8 cellular contexts compared by ENCODE assay signal in the genomic region with DNA sequence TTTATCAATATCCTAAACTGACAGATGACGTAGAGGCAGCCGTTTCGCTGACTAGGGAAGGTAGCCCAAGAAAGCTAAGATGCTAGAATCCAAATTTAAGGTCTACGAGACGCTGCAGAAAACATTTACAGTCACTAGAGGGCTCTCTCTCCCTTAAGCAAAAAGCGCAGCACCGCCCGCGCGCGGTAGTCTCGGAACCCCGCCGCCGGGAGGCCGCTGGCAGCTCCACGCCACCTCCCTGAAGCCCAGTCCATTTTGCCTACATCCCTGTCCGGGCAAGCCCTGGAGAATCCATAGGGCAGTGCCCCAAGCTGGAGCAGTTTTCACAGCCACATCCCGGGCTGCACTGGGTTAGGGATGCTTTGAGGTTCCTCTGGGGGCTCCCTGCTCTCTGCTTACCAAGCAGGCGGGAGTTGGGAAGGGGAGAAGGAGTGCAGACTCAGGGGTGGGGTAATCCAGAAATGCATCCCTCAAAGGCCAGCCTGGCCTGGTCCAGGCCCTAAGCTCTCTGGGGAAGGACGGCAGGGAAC. TPM values are rescaled to one million over a fixed set of nuclear protein-coding genes. Genes with fewer than 3 reads are reported as not detected.
A peak's percentile ranks its signal among the peaks of the same experiment; 100 is the strongest.
DNase-seq lines count a peak whose midpoint lies in the region; ATAC-seq and TF ChIP-seq lines count a peak whose summit lies in the region.

No MANE protein-coding gene starts in this region.

- no peaks in the 10 kb centered on the region for H3K36me3 Mint-ChIP-seq in Caco-2 (ENCODE audit: insufficient read depth, unreplicated experiment)

- H3K4me1 ChIP-seq in Caco-2 (peaks cover 24% of the 10 kb centered on the region), NT2/D1 (ENCODE audit: insufficient read depth, insufficient read length) (peaks cover 3% of the 10 kb centered on the region), mucosa of descending colon (ENCODE audit: low read depth) (peaks cover 23% of the 10 kb centered on the region)

- intact Hi-C loops in Caco-2 (cut with micrococcal nuclease; ENCODE audit: unreplicated experiment), result loop anchor here (1.0 kb wide), 3 partner anchors 76 to 171 kb away; no protein-coding TSS in a partner anchor
- intact Hi-C loops in mucosa of descending colon (cut with DNase I, micrococcal nuclease), result loop anchor here (5.0 kb wide), 1 partner anchor 96 kb away; no protein-coding TSS in a partner anchor

- no peaks in the 10 kb centered on the region for H3K9me3 Mint-ChIP-seq in Caco-2 (ENCODE audit: unreplicated experiment)

- DNase-seq in Caco-2 (peak; percentile 70 to 82), HuH-7.5 (ENCODE audit: low spot score) (peak; percentile 59), NT2/D1 (ENCODE audit: low read depth, low spot score) (peak; percentile 73), epidermal melanocyte (ENCODE audit: insufficient read length, low spot score) (peak; percentile 80), mucosa of descending colon (peak in 2 of 3 donors; percentile 62 to 71)
- peak; percentile 61 for DNase-seq in activated CD8-positive, alpha-beta memory T cell treated with anti-CD3 and anti-CD28 coated beads, Interleukin-2, amount 50 U/mL, for 4 hours
- peak; percentile 77 for DNase-seq in stimulated activated CD8-positive, alpha-beta memory T cell treated with anti-CD3 and anti-CD28 coated beads, Interleukin-4, amount 100 ng/mL, for 48 hours

- H3K4me3 ChIP-seq in Caco-2 (ENCODE audit: low read depth, low read length), result no peak overlapping the region
- H3K4me3 ChIP-seq in NT2/D1 (ENCODE audit: insufficient read length, low read depth), result peak overlapping the region; percentile 49
- H3K4me3 ChIP-seq in mucosa of descending colon, result no peak overlapping the region

- TF ChIP-seq CTCF in Caco-2 (IDR thresholded peaks at IDR 0.05; ENCODE audit: insufficient read depth in 1 of 2, low read depth in 1 of 2, low read length in 1 of 2, severe bottlenecking in 1 of 2, unreplicated experiment in 1 of 2) (peak; percentile 89 to 93), mucosa of descending colon (IDR thresholded peaks at IDR 0.05) (peak; percentile 49)

- H3K9me3 ChIP-seq in Caco-2, result no peaks in the 10 kb centered on the region
- no peaks in the 10 kb centered on the region for H3K9me3 ChIP-seq in NT2/D1 (ENCODE audit: insufficient read depth, low read length)
- no peaks in the 10 kb centered on the region for H3K9me3 ChIP-seq in mucosa of descending colon

- no peaks in the 10 kb centered on the region; the same call in none of the 2 replicates for H3K27me3 ChIP-seq in Caco-2 (replicated peaks; ENCODE audit: control insufficient read depth, insufficient read depth, low read length)
- peaks cover 63% of the 10 kb centered on the region for H3K27me3 ChIP-seq in NT2/D1 (ENCODE audit: insufficient read depth, insufficient read length)

- ATAC-seq in mucosa of descending colon (peak; percentile 81), HG03159 (IDR thresholded peaks at IDR 0.05; ENCODE audit: unreplicated experiment) (no peak)

- H3K4me1 Mint-ChIP-seq in Caco-2 (ENCODE audit: low read depth, unreplicated experiment), result no peaks in the 10 kb centered on the region

- H3K36me3 ChIP-seq in Caco-2 (ENCODE audit: control insufficient read depth, insufficient read depth, low read length), result no peaks in the 10 kb centered on the region
- H3K36me3 ChIP-seq in NT2/D1 (ENCODE audit: insufficient read depth, insufficient read length, low read length), result no peaks in the 10 kb centered on the region
- H3K36me3 ChIP-seq in mucosa of descending colon (ENCODE audit: low read depth), result no peaks in the 10 kb centered on the region

- CTCF ChIA-PET in Caco-2 (lab: Charles Lee), result interaction anchor here (0.5 to 2.6 kb wide), 21 partner anchors 16 to 279 kb away, joined by 3 to 77 read pairs (median 3); no protein-coding TSS in a partner anchor

- peak overlapping the region; percentile 70 for H3K9ac ChIP-seq in NT2/D1 (ENCODE audit: insufficient read length, low read depth)

- no peak overlapping the region for H3K27ac Mint-ChIP-seq in Caco-2 (ENCODE audit: unreplicated experiment)

- POLR2A ChIA-PET in Caco-2 (lab: Charles Lee), result interaction anchor here (0.6 kb wide), 1 partner anchor 233 kb away, joined by 3 read pairs; no protein-coding TSS in a partner anchor

- peak overlapping the region; percentile 65 for H3K4me3 Mint-ChIP-seq in Caco-2 (ENCODE audit: unreplicated experiment)

- no TSS peak for BruUV-seq in Caco-2 (replicated peaks; lab: Mats Ljungman, UMichigan)

- H3K27me3 Mint-ChIP-seq in Caco-2 (ENCODE audit: insufficient read depth, unreplicated experiment), result peaks cover 13% of the 10 kb centered on the region

RNA-seq across cellular contexts. Expression of a gene that starts 1.5 kb away (rescaled TPM):
- 0.74 and 2.4 TPM in 2 replicates for total RNA-seq in Caco-2 (2022)
- total RNA-seq in mucosa of descending colon, result 1 to 10 TPM in 1 of 3 donors, under 1 TPM in 2; 0.24 to 1.3 (median 0.38) TPM
